ENCODE assay signal across 28 cellular contexts in the genomic region with DNA sequence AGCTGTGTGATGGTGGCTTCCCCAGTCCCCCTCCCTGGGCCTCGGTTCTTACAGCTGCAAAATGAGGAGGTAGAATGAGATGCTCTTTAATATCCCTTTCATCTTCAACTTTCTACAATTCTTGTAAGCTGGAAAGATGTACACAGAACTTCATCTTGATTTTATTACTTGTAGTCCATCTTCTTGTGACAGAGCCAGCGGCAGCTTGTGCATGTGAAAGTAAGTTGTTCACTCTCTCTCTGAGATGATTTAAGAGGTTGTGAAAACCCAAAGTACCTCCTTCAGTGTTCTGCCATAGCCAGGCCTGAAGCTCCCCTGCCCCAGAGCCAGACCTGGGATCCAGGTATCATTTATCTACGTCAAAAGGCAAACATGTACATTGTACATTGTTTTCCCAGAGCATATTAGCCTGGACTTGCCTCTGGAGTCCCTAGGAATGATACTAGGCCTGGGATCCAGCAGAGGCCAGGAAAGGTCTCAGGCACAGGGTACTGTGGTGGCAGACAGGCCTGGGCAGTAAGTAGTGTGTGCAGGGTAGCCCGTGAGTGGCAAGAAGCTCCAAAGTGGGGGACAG. TPM values are rescaled to one million over a fixed set of nuclear protein-coding genes. Genes with fewer than 3 reads are reported as not detected.
DNase-seq lines count a peak whose midpoint lies in the region; ATAC-seq, FAIRE-seq and TF ChIP-seq lines count a peak whose summit lies in the region.
"Had no signal": no experiment of that assay in that cellular context is flagged by ENCODE, and none has a peak within 500 bp of the region (broad histone marks: within the 10 kb centered on the region; RNA-seq: fewer than 3 reads in every experiment).

No MANE protein-coding gene starts in this region.

- H3K4ac ChIP-seq in H1 (replicated peaks; ENCODE audit: insufficient read length, low read depth, low read length) = no peak overlapping the region

- H3K27me3 ChIP-seq in BLaER1 = no peaks in the 10 kb centered on the region
- peaks cover 0 to 5% (median 0%) of the 10 kb centered on the region in 4 experiments; a peak in 4 of 7 replicates for H3K27me3 ChIP-seq in H1 (replicated peaks in 1 of 4; ENCODE audit: control insufficient read depth in 3 of 4, extremely low read depth in 1 of 4, insufficient read depth in 3 of 4, low read length in 3 of 4)
- H3K27me3 ChIP-seq in rectal smooth muscle tissue (ENCODE audit: control insufficient read depth, insufficient read depth, low read length) = no peaks in the 10 kb centered on the region
- H3K27me3 ChIP-seq: body of pancreas, colonic mucosa, heart right ventricle had no signal

- H3K4me1 ChIP-seq in BLaER1 (peaks cover 82% of the 10 kb centered on the region), H1 (replicated peaks in 1 of 4; ENCODE audit: control insufficient read depth in 3 of 4, insufficient read depth in 4 of 4, low read length in 3 of 4) (peaks cover 0 to 9% (median 5%) of the 10 kb centered on the region in 4 experiments; a peak in 6 of 7 replicates), rectal smooth muscle tissue (ENCODE audit: control insufficient read depth, insufficient read depth, low read length) (peaks cover 29% of the 10 kb centered on the region)
- H3K4me1 ChIP-seq: colonic mucosa had no signal

- DNase-seq in H1 (ENCODE audit: low read depth in 1 of 2, low spot score in 2 of 2) (no peak), NCI-H2171 treated with DMSO at 0.1 percent for 48 hours (lab: John Stamatoyannopoulos, UW) (no peak), NCI-H345 treated with DMSO at 0.1 percent for 48 hours (lab: John Stamatoyannopoulos, UW; ENCODE audit: unreplicated experiment) (no peak)
- DNase-seq: activated CD4-positive, alpha-beta T cell treated with anti-CD3 and anti-CD28 coated beads for 36 hours; activated CD8-positive, alpha-beta memory T cell treated with anti-CD3 and anti-CD28 coated beads, Interleukin-2, amount 10 ng/mL, durations not matched to agents 7 days and 5 days; activated effector memory CD4-positive, alpha-beta T cell treated with Interleukin-2 at 50 U/mL for 16 hours; activated naive CD8-positive, alpha-beta T cell treated with anti-CD3 and anti-CD28 coated beads, Interleukin-2, amount 50 U/mL, for 24 hours; body of pancreas; CD8-positive, alpha-beta memory T cell; colonic mucosa; DMS53; heart right ventricle; immature natural killer cell; NCI-H1105; NCI-H2081 treated with DMSO at 0.1 percent for 48 hours; NCI-H510A treated with DMSO at 0.1 percent for 48 hours; occipital lobe; stimulated activated CD4-positive, alpha-beta T cell treated with anti-CD3 and anti-CD28 coated beads, Interleukin-15, amount 100 ng/mL, for 24 hours had no signal

- H4K20me1 ChIP-seq in BLaER1 (no peaks in the 10 kb centered on the region), H1 (replicated peaks in 1 of 2; ENCODE audit: control insufficient read depth in 1 of 2, insufficient read depth in 2 of 2, low read length in 2 of 2) (no peaks in the 10 kb centered on the region)

- H2BK5ac ChIP-seq in H1 (ENCODE audit: low read depth, low read length) = no peak overlapping the region

- no peak for TF ChIP-seq RAD21 in H1 (IDR thresholded peaks at IDR 0.05 in 1 of 2, conservative IDR thresholded peaks at IDR 0.05 in 1 of 2; ENCODE audit: low read depth in 2 of 2, low read length in 2 of 2)

- no peaks in the 10 kb centered on the region; the same call in 1 of the 2 replicates for H3K79me1 ChIP-seq in H1 (ENCODE audit: low read depth, low read length)

- no peak overlapping the region for H2AK5ac ChIP-seq in H1 (ENCODE audit: low read depth, low read length)

- TF ChIP-seq EP300 in H1 (IDR thresholded peaks at IDR 0.05; ENCODE audit: borderline replicate concordance in 1 of 2, low read depth in 2 of 2, low read length in 2 of 2) = no peak

- H3K23me2 ChIP-seq in H1 (ENCODE audit: low read depth, low read length) = peaks cover 8% of the 10 kb centered on the region

- 92% methylated on average over 4 of the region's 4 CpGs; no CpG with 5 or more reads in 1 of the 2 experiments for WGBS in H1 (ENCODE audit: extremely low coverage in 1 of 2, insufficient coverage in 1 of 2, insufficient read length in 1 of 2, insufficient replicate concordance in 2 of 2, low coverage in 1 of 2, low lambda C conversion rate in 2 of 2, missing lambda C conversion rate in 1 of 2), 2 experiments

- no peak for FAIRE-seq in H1 (lab: Jason Lieb, UNC)
- FAIRE-seq: GM12878, HTR-8/SVneo had no signal

- no peaks in the 10 kb centered on the region for H3K36me3 ChIP-seq in BLaER1
- H3K36me3 ChIP-seq in KOPT-K1 (ENCODE audit: insufficient read depth, low read length) = no peaks in the 10 kb centered on the region
- no peaks in the 10 kb centered on the region for H3K36me3 ChIP-seq in H1 (ENCODE audit: control insufficient read depth in 2 of 4, insufficient read depth in 4 of 4, low read length in 3 of 4)
- no peaks in the 10 kb centered on the region for H3K36me3 ChIP-seq in rectal smooth muscle tissue (ENCODE audit: control insufficient read depth, insufficient read depth, low read length)
- H3K36me3 ChIP-seq: colonic mucosa, heart right ventricle had no signal

- no peak overlapping the region for H3K56ac ChIP-seq in H1 (replicated peaks; ENCODE audit: insufficient read length, low read depth, low read length)

- no peak overlapping the region for H4K5ac ChIP-seq in H1 (ENCODE audit: insufficient read length, low read depth, low read length)

- H3K9ac ChIP-seq in BLaER1 (no peak overlapping the region), H1 (replicated peaks in 1 of 4; ENCODE audit: extremely low read depth in 1 of 4, low read depth in 3 of 4, low read length in 3 of 4) (no peak overlapping the region), rectal smooth muscle tissue (ENCODE audit: low read length) (no peak overlapping the region)

- no peak overlapping the region for H2BK120ac ChIP-seq in H1 (replicated peaks; ENCODE audit: low read depth, low read length)

- no peaks in the 10 kb centered on the region for H3K79me2 ChIP-seq in H1 (ENCODE audit: control insufficient read depth in 1 of 2, insufficient read depth in 2 of 2, low read length in 2 of 2)

- H3K18ac ChIP-seq in H1 (ENCODE audit: extremely low read depth, low read length) = no peak overlapping the region

- no peak overlapping the region for H4K8ac ChIP-seq in H1 (ENCODE audit: extremely low read depth, insufficient read depth, low read length)

- H3K4me3 ChIP-seq in BLaER1 (no peak overlapping the region), H1 (ENCODE audit: extremely low read depth in 1 of 4, insufficient read depth in 2 of 4, low read depth in 3 of 4, low read length in 4 of 4) (no peak overlapping the region), rectal smooth muscle tissue (ENCODE audit: low read length) (no peak overlapping the region)
- H3K4me3 ChIP-seq: body of pancreas, colonic mucosa, GM12878, heart right ventricle had no signal

- H2BK15ac ChIP-seq in H1 (ENCODE audit: low read length) = peak overlapping the region; percentile 23; the same call in 1 of the 2 replicates

- CTCF ChIA-PET in H1 (lab: Charles Lee; ENCODE audit: partially characterized antibody) = interaction anchor here (1.1 to 5.6 kb wide), 3 partner anchors 12 to 163 kb away, joined by 3 to 42 read pairs (median 5); no protein-coding TSS in a partner anchor

- H3K27ac ChIP-seq in BLaER1 = peak overlapping the region; percentile 5; the same call in 1 of the 2 replicates
- peak overlapping the region; percentile 63 for H3K27ac ChIP-seq in KOPT-K1 (ENCODE audit: low read depth, low read length, poor library complexity, severe bottlenecking)
- no peak overlapping the region for H3K27ac ChIP-seq in H1 (ENCODE audit: low read depth, low read length)
- peak overlapping the region; percentile 97 for H3K27ac ChIP-seq in rectal smooth muscle tissue (ENCODE audit: low read depth, low read length)
- H3K27ac ChIP-seq: body of pancreas, colonic mucosa, heart right ventricle had no signal

- no peak overlapping the region for H3K14ac ChIP-seq in H1 (ENCODE audit: insufficient read length)

- ATAC-seq in GM21381 (IDR thresholded peaks at IDR 0.05; ENCODE audit: unreplicated experiment) (no peak), HG02970 (IDR thresholded peaks at IDR 0.05; ENCODE audit: low FRiP score, unreplicated experiment) (no peak)
- ATAC-seq: activated CD4-positive, alpha-beta T cell treated with anti-CD3 and anti-CD28 coated beads for 36 hours; activated CD8-positive, alpha-beta memory T cell treated with anti-CD3 and anti-CD28 coated beads, Interleukin-2, amount 10 ng/mL, durations not matched to agents 7 days and 5 days; activated naive CD8-positive, alpha-beta T cell treated with anti-CD3 and anti-CD28 coated beads, Interleukin-2, amount 50 U/mL, for 24 hours; body of pancreas; GM12878; heart right ventricle had no signal

- no peak overlapping the region for H4K91ac ChIP-seq in H1 (replicated peaks; ENCODE audit: insufficient read length, low read length)

- no peak for TF ChIP-seq POLR2A in H1 (IDR thresholded peaks at IDR 0.05; ENCODE audit: control extremely low read depth in 1 of 2, low read depth in 2 of 2, low read length in 2 of 2)

- H3K4me2 ChIP-seq in BLaER1 (peak overlapping the region; percentile 89), H1 (ENCODE audit: insufficient read depth in 1 of 2, low read depth in 2 of 2, low read length in 2 of 2) (no peak overlapping the region)

- H3K23ac ChIP-seq in H1 (ENCODE audit: insufficient read length) = no peak overlapping the region

- H2AFZ ChIP-seq in H1 (ENCODE audit: low read length) = no peak overlapping the region

- POLR2A ChIA-PET in H1 (lab: Charles Lee; ENCODE audit: partially characterized antibody) = interaction anchor here (1.1 kb wide), 1 partner anchor 47 kb away, joined by 3 read pairs; a partner anchor contains a TSS

- H3K9me3 ChIP-seq in BLaER1 (no peaks in the 10 kb centered on the region), KOPT-K1 (ENCODE audit: insufficient read depth, low read length, poor library complexity, severe bottlenecking) (no peaks in the 10 kb centered on the region), H1 (ENCODE audit: insufficient read depth in 2 of 2, low read depth in 1 of 2, low read length in 1 of 2) (no peaks in the 10 kb centered on the region)
- H3K9me3 ChIP-seq: body of pancreas, colonic mucosa, heart right ventricle had no signal

- TF ChIP-seq CTCF in H1 (IDR thresholded peaks at IDR 0.05; ENCODE audit: control extremely low read depth in 1 of 3, insufficient read depth in 1 of 3, low read depth in 1 of 3, low read length in 3 of 3) = no peak

- no peak overlapping the region for H2BK20ac ChIP-seq in H1 (ENCODE audit: low read length)

- H2BK12ac ChIP-seq in H1 (ENCODE audit: low read depth, low read length) = no peak overlapping the region

RNA-seq across cellular contexts. Expression of a gene that starts 3.3 kb away (rescaled TPM):
- 0.21 TPM in 1 of 2 replicates, not detected in the other for total RNA-seq in H1 (2021; fragmentation: NEBNext Ultra II Directional; extraction: Animal tissue kit (Norgen Biotek cat#: 25700))
- not detected in 2 replicates for polyA plus RNA-seq in H1 (2011; rRNA removed)
- 0.10 TPM for polyA plus RNA-seq in H1 (2011; cell fraction: cytosol; rRNA removed)
- 0.07 TPM for polyA plus RNA-seq in H1 (2011; cell fraction: nucleus; rRNA removed)
- polyA plus RNA-seq in H1 (2012, experiment 1 of 2) = 0.52 to 0.81 TPM in 2 of 4 replicates, not detected in the others
- polyA plus RNA-seq in H1 (2012, experiment 2 of 2) = not detected
- polyA plus RNA-seq in H1 (2013, experiment 1 of 2) = 0.28 TPM
- polyA plus RNA-seq in H1 (2013, experiment 2 of 2) = 0.15 TPM
- not detected in 2 replicates for polyA minus RNA-seq in H1 (2011; rRNA and poly(A)+ RNA removed)
- polyA minus RNA-seq in H1 (2011; cell fraction: cytosol; rRNA and poly(A)+ RNA removed) = not detected
- polyA minus RNA-seq in H1 (2011; cell fraction: nucleus; rRNA and poly(A)+ RNA removed) = not detected
- total RNA-seq: activated CD8-positive, alpha-beta memory T cell treated with anti-CD3 and anti-CD28 coated beads, Interleukin-2, amount 10 ng/mL, durations not matched to agents 7 days and 5 days; body of pancreas; CD8-positive, alpha-beta memory T cell; colonic mucosa; H4; liver; mucosa of gallbladder; occipital lobe had no signal
- polyA plus RNA-seq: CD8-positive, alpha-beta memory T cell; immature natural killer cell had no signal

RNA-seq across cellular contexts. Expression of a gene that starts 46.8 kb away (rescaled TPM):
- 757 and 776 TPM in 2 replicates for total RNA-seq in H1 (2021; fragmentation: NEBNext Ultra II Directional; extraction: Animal tissue kit (Norgen Biotek cat#: 25700))
- 67.8 and 123 TPM in 2 replicates for polyA plus RNA-seq in H1 (2011; rRNA removed)
- polyA plus RNA-seq in H1 (2011; cell fraction: cytosol; rRNA removed) = 303 TPM
- 62.1 TPM for polyA plus RNA-seq in H1 (2011; cell fraction: nucleus; rRNA removed)
- polyA plus RNA-seq in H1 (2012, experiment 1 of 2) = 583 to 967 TPM (median 661 TPM) in 4 replicates
- polyA plus RNA-seq in H1 (2012, experiment 2 of 2) = 172 TPM
- 859 TPM for polyA plus RNA-seq in H1 (2013, experiment 1 of 2)
- 868 TPM for polyA plus RNA-seq in H1 (2013, experiment 2 of 2)
- polyA minus RNA-seq in H1 (2011; rRNA and poly(A)+ RNA removed) = 56.3 and 62.2 TPM in 2 replicates
- polyA minus RNA-seq in H1 (2011; cell fraction: cytosol; rRNA and poly(A)+ RNA removed) = 212 TPM
- polyA minus RNA-seq in H1 (2011; cell fraction: nucleus; rRNA and poly(A)+ RNA removed) = 96.1 TPM
